ENCODE assay signal across 29 cellular contexts in the genomic region with DNA sequence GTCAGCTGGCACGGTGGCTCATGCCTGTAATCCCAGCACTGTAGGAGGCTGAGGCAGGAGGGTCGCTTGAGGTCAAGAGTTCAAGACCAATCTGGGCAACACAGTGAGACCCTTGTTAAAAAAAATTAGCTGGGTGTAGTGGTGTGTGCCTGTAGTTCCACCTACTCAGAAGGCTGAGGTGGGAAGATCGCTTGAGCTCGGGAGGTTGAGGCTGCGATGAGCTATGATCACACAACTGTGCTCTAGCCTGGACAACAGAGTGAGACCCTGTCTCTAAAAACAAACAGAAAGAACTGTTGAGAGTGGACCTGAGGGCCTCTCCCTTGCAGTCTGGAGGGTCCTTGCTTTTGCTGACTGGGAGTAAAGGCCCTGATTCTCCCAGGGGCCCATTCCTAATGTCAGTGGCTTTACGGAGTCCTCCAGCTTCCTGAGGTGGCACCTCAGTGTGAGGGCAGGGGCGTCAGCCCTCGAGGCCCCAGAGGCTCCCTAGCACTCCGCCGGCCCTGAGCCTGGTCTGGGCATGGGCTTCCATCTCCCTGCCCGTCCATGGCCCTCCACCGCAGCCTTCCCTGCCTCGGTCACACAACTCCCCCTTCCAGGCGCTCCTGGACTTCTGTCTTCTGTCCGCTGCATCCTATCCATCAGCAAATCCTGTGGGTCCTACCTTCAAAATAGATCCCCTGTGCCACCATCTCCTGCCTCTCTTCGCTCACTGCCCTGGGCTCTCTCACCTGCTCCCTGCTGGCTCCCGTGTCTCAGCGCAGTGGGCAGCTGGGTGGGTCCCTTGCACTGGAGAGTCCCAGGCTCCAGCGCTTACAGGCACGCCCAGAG. TPM values are rescaled to one million over a fixed set of nuclear protein-coding genes. Genes with fewer than 3 reads are reported as not detected.
"Had no signal": no experiment of that assay in that cellular context is flagged by ENCODE, and none has a peak within 500 bp of the region (broad histone marks: within the 10 kb centered on the region; RNA-seq: fewer than 3 reads in every experiment).

No MANE protein-coding gene starts in this region.

- H3K9me3 ChIP-seq: esophagus squamous epithelium, heart right ventricle, ovary, prostate gland, sigmoid colon, tibial nerve had no signal

- H3K4me1 Mint-ChIP-seq: activated T-helper 17 cell treated with anti-CD3 and anti-CD28 coated beads, Interleukin-2, amount 50 U/mL, for 72 hours; central memory CD8-positive, alpha-beta T cell; memory B cell had no signal

- H3K4me3 Mint-ChIP-seq: activated CD8-positive, alpha-beta T cell treated with anti-CD3 and anti-CD28 coated beads for 36 hours; activated T-cell treated with anti-CD3 and anti-CD28 coated beads, Interleukin-2, amount 50 U/mL, for 4 hours; activated T-helper 17 cell treated with anti-CD3 and anti-CD28 coated beads, Interleukin-2, amount 50 U/mL, for 72 hours; central memory CD8-positive, alpha-beta T cell; memory B cell; naive thymus-derived CD8-positive, alpha-beta T cell had no signal

- H3K27ac ChIP-seq: epithelial cell of prostate, esophagus squamous epithelium, heart right ventricle, ovary, prostate gland, sigmoid colon, tibial nerve, WERI-Rb-1 had no signal

- H3K36me3 ChIP-seq: esophagus squamous epithelium, ovary, prostate gland, sigmoid colon, WERI-Rb-1 had no signal

- H3K9me3 Mint-ChIP-seq: activated CD8-positive, alpha-beta T cell treated with anti-CD3 and anti-CD28 coated beads for 36 hours; activated T-cell treated with anti-CD3 and anti-CD28 coated beads, Interleukin-2, amount 50 U/mL, for 4 hours; activated T-helper 17 cell treated with anti-CD3 and anti-CD28 coated beads, Interleukin-2, amount 50 U/mL, for 72 hours; central memory CD8-positive, alpha-beta T cell; memory B cell; naive thymus-derived CD8-positive, alpha-beta T cell had no signal

- H3K27me3 Mint-ChIP-seq: activated CD8-positive, alpha-beta T cell treated with anti-CD3 and anti-CD28 coated beads for 36 hours; naive thymus-derived CD8-positive, alpha-beta T cell had no signal

- H3K4me1 ChIP-seq: prostate gland, sigmoid colon had no signal

- H3K27me3 ChIP-seq: esophagus squamous epithelium, heart right ventricle, ovary, sigmoid colon, tibial nerve had no signal

- DNase-seq: activated CD4-positive, alpha-beta T cell treated with anti-CD3 and anti-CD28 coated beads, Interleukin-2, amount 50 U/mL, for 1 hour; activated CD4-positive, CD25-positive, alpha-beta regulatory T cell treated with anti-CD3 and anti-CD28 coated beads, Interleukin-2, amount 50 U/mL, for 72 hours; activated CD8-positive, alpha-beta T cell treated with anti-CD3 and anti-CD28 coated beads for 36 hours; activated gamma-delta T cell treated with Interleukin-2 at 50 U/mL for 16 hours; activated naive CD4-positive, alpha-beta T cell treated with anti-CD3 and anti-CD28 coated beads, Interleukin-2, amount 50 U/mL, for 16 hours; activated T-cell treated with anti-CD3 and anti-CD28 coated beads, Interleukin-2, amount 50 U/mL, for 4 hours; amygdala; dermis blood vessel endothelial cell; effector CD4-positive, alpha-beta T cell; esophagus squamous epithelium; foreskin melanocyte; heart right ventricle; midbrain; ovary; retina; sigmoid colon; small intestine; stimulated activated CD4-positive, alpha-beta T cell treated with anti-CD3 and anti-CD28 coated beads, Interleukin-1b, Interleukin-23, amount 100 ng/mL, for 48 hours; stimulated activated naive CD4-positive, alpha-beta T cell; T-helper 9 cell; WERI-Rb-1 had no signal

- H3K27ac Mint-ChIP-seq: activated CD8-positive, alpha-beta T cell treated with anti-CD3 and anti-CD28 coated beads for 36 hours; activated T-helper 17 cell treated with anti-CD3 and anti-CD28 coated beads, Interleukin-2, amount 50 U/mL, for 72 hours; memory B cell had no signal

- H3K4me3 ChIP-seq: esophagus squamous epithelium, heart right ventricle, ovary, prostate gland, sigmoid colon, tibial nerve had no signal

- H3K36me3 Mint-ChIP-seq: memory B cell; naive thymus-derived CD8-positive, alpha-beta T cell had no signal

RNA-seq across cellular contexts. Expression of gene FBLN2, which starts 19.0 kb away (rescaled TPM):
- total RNA-seq: T-helper 1 cell treated with Interleukin-12 subunit alpha and Interleukin-12 subunit beta and Interleukin-4 antibody, amounts not matched to agents 30 ng/mL and 1 ng/mL, for 36 hours had no signal
